14 cellular contexts compared by ENCODE assay signal in genomic region chr3:47611577-47611976, GRCh38. TPM values are rescaled to one million over a fixed set of nuclear protein-coding genes. Genes with fewer than 3 reads are reported as not detected.
A peak's percentile ranks its signal among the peaks of the same experiment; 100 is the strongest.
DNase-seq lines count a peak whose midpoint lies in the region; ATAC-seq and TF ChIP-seq lines count a peak whose summit lies in the region.
"Had no signal": no experiment of that assay in that cellular context is flagged by ENCODE, and none has a peak within 500 bp of the region (broad histone marks: within the 10 kb centered on the region; RNA-seq: fewer than 3 reads in every experiment).

No MANE protein-coding gene starts in this region.

- H3K9ac ChIP-seq in endodermal cell (ENCODE audit: extremely low read depth, low read length, poor library complexity, severe bottlenecking) (no peak overlapping the region), skeletal muscle tissue (ENCODE audit: low read depth in 1 of 3, low read length in 3 of 3) (no peak overlapping the region)
- H3K9ac ChIP-seq: BLaER1 treated with 17β-estradiol and CSF1 and Interleukin-3, amounts not matched to agents 10 nM and 100 nM had no signal

- no peak for TF ChIP-seq POLR2A in right lobe of liver (IDR thresholded peaks at IDR 0.05)

- DNase-seq in Caco-2, result no peak
- no peak for DNase-seq in T-helper 17 cell
- DNase-seq in endodermal cell, result no peak
- DNase-seq in right lobe of liver, result no peak
- DNase-seq in SIG-M5 (lab: John Stamatoyannopoulos, UW), result no peak
- no peak for DNase-seq in activated CD4-positive, alpha-beta T cell treated with anti-CD3 and anti-CD28 coated beads for 48 hours
- DNase-seq in NCI-H69 (lab: John Stamatoyannopoulos, UW), result no peak
- DNase-seq: activated CD4-positive, alpha-beta T cell treated with anti-CD3 and anti-CD28 coated beads for 1 hour; activated T-cell treated with anti-CD3 and anti-CD28 coated beads, Interleukin-2, amount 50 U/mL, for 4 hours; ovary had no signal

- no peak for ATAC-seq in T-helper 17 cell
- ATAC-seq in right lobe of liver, result no peak
- ATAC-seq: activated T-cell treated with anti-CD3 and anti-CD28 coated beads, Interleukin-2, amount 50 U/mL, for 4 hours had no signal

- no peak for TF ChIP-seq CTCF in Caco-2 (IDR thresholded peaks at IDR 0.05; ENCODE audit: insufficient read depth in 1 of 2, low read depth in 1 of 2, low read length in 1 of 2, severe bottlenecking in 1 of 2, unreplicated experiment in 1 of 2)
- TF ChIP-seq CTCF in endodermal cell (conservative IDR thresholded peaks at IDR 0.05), result no peak
- no peak for TF ChIP-seq CTCF in right lobe of liver (IDR thresholded peaks at IDR 0.05)

- CTCF ChIA-PET in Caco-2 (lab: Charles Lee), result interaction anchor here (0.6 kb wide), 1 partner anchor 34 kb away, joined by 3 read pairs; no protein-coding TSS in a partner anchor

- H3K36me3 Mint-ChIP-seq in Caco-2 (ENCODE audit: insufficient read depth, unreplicated experiment), result peaks cover 55% of the 10 kb centered on the region
- H3K36me3 Mint-ChIP-seq in T-helper 17 cell (ENCODE audit: low read depth), result peaks cover 12% of the 10 kb centered on the region
- H3K36me3 Mint-ChIP-seq in endodermal cell (ENCODE audit: low read depth), result peaks cover 55% of the 10 kb centered on the region

- H3K27me3 ChIP-seq in Caco-2 (replicated peaks; ENCODE audit: control insufficient read depth, insufficient read depth, low read length) (no peaks in the 10 kb centered on the region), endodermal cell (ENCODE audit: control insufficient read depth, insufficient read depth, low read length, poor library complexity, severe bottlenecking) (no peaks in the 10 kb centered on the region), skeletal muscle tissue (ENCODE audit: control insufficient read depth in 3 of 3, insufficient read depth in 3 of 3, low read length in 3 of 3) (no peaks in the 10 kb centered on the region), right lobe of liver (no peaks in the 10 kb centered on the region)
- H3K27me3 ChIP-seq: BLaER1 treated with 17β-estradiol and CSF1 and Interleukin-3, amounts not matched to agents 10 nM and 100 nM; breast epithelium; ovary had no signal

- H3K9me3 ChIP-seq in Caco-2, result no peaks in the 10 kb centered on the region
- no peaks in the 10 kb centered on the region for H3K9me3 ChIP-seq in T-helper 17 cell (ENCODE audit: control insufficient read depth, low read length, poor library complexity, severe bottlenecking)
- H3K9me3 ChIP-seq in endodermal cell (ENCODE audit: control insufficient read depth, low read length), result no peaks in the 10 kb centered on the region
- no peaks in the 10 kb centered on the region for H3K9me3 ChIP-seq in skeletal muscle tissue (ENCODE audit: control insufficient read depth in 3 of 3, low read length in 3 of 3)
- no peaks in the 10 kb centered on the region for H3K9me3 ChIP-seq in right lobe of liver
- H3K9me3 ChIP-seq: breast epithelium, ovary had no signal

- BruUV-seq in Caco-2 (replicated peaks; lab: Mats Ljungman, UMichigan), result no TSS peak

- POLR2A ChIA-PET in Caco-2 (lab: Charles Lee), result no interaction called here

- H3K27me3 Mint-ChIP-seq in Caco-2 (ENCODE audit: insufficient read depth, unreplicated experiment) (no peaks in the 10 kb centered on the region), T-helper 17 cell (no peaks in the 10 kb centered on the region), endodermal cell (ENCODE audit: insufficient read depth) (no peaks in the 10 kb centered on the region)

- peaks cover 3% of the 10 kb centered on the region; the same call in 1 of the 2 replicates for H3K36me3 ChIP-seq in Caco-2 (ENCODE audit: control insufficient read depth, insufficient read depth, low read length)
- peaks cover 88% of the 10 kb centered on the region for H3K36me3 ChIP-seq in endodermal cell (ENCODE audit: control insufficient read depth, insufficient read depth, low read length)
- peaks cover 6 to 15% (median 13%) of the 10 kb centered on the region in 3 donors for H3K36me3 ChIP-seq in skeletal muscle tissue (ENCODE audit: control insufficient read depth in 3 of 3, insufficient read depth in 3 of 3, low read length in 3 of 3)
- H3K36me3 ChIP-seq in right lobe of liver, result peaks cover 0 to 15% (median 7%) of the 10 kb centered on the region in 4 donors
- H3K36me3 ChIP-seq: ovary had no signal

- no peak overlapping the region for H3K4me3 Mint-ChIP-seq in Caco-2 (ENCODE audit: unreplicated experiment)
- no peak overlapping the region for H3K4me3 Mint-ChIP-seq in T-helper 17 cell
- no peak overlapping the region for H3K4me3 Mint-ChIP-seq in endodermal cell
- H3K4me3 Mint-ChIP-seq: activated T-cell treated with anti-CD3 and anti-CD28 coated beads, Interleukin-2, amount 50 U/mL, for 4 hours had no signal

- intact Hi-C loops in Caco-2 (cut with micrococcal nuclease; ENCODE audit: unreplicated experiment) (no loop called here), right lobe of liver (cut with DNase I) (no loop called here)

- 88 to 100% methylated on average over 2 of the region's 2 CpGs for WGBS in endodermal cell (ENCODE audit: insufficient coverage in 1 of 2, insufficient read length in 1 of 2), 2 experiments
- 76% methylated on average over 2 of the region's 2 CpGs for whole genome bisulfite sequencing in right lobe of liver (ENCODE audit: insufficient coverage, low coverage, low lambda C conversion rate, missing lambda C conversion rate)

- H3K4me3 ChIP-seq in Caco-2 (ENCODE audit: low read depth, low read length), result no peak overlapping the region
- H3K4me3 ChIP-seq in endodermal cell (ENCODE audit: low read length), result no peak overlapping the region
- no peak overlapping the region for H3K4me3 ChIP-seq in skeletal muscle tissue (ENCODE audit: low read length in 3 of 3)
- no peak overlapping the region for H3K4me3 ChIP-seq in right lobe of liver
- H3K4me3 ChIP-seq: BLaER1 treated with 17β-estradiol and CSF1 and Interleukin-3, amounts not matched to agents 10 nM and 100 nM; breast epithelium; lung; ovary had no signal

- H3K4me1 Mint-ChIP-seq in Caco-2 (ENCODE audit: low read depth, unreplicated experiment), result peaks cover 10% of the 10 kb centered on the region
- H3K4me1 Mint-ChIP-seq in T-helper 17 cell, result peaks cover 4% of the 10 kb centered on the region
- H3K4me1 Mint-ChIP-seq in endodermal cell, result no peaks in the 10 kb centered on the region

- peaks cover 17% of the 10 kb centered on the region for H3K4me1 ChIP-seq in Caco-2
- H3K4me1 ChIP-seq in endodermal cell (ENCODE audit: control insufficient read depth, insufficient read depth, low read length), result no peaks in the 10 kb centered on the region
- H3K4me1 ChIP-seq in skeletal muscle tissue (ENCODE audit: control insufficient read depth in 3 of 3, insufficient read depth in 3 of 3, low read length in 3 of 3), result peaks cover 22 to 28% (median 26%) of the 10 kb centered on the region in 3 donors
- H3K4me1 ChIP-seq in right lobe of liver, result no peaks in the 10 kb centered on the region
- H3K4me1 ChIP-seq: BLaER1 treated with 17β-estradiol and CSF1 and Interleukin-3, amounts not matched to agents 10 nM and 100 nM; breast epithelium had no signal

- H3K27ac Mint-ChIP-seq in Caco-2 (ENCODE audit: unreplicated experiment), result peak overlapping the region; percentile 34
- H3K27ac Mint-ChIP-seq in T-helper 17 cell, result peak overlapping the region; percentile 54
- peak overlapping the region; percentile 20 for H3K27ac Mint-ChIP-seq in endodermal cell

- H3K9me3 Mint-ChIP-seq in Caco-2 (ENCODE audit: unreplicated experiment) (no peaks in the 10 kb centered on the region), endodermal cell (no peaks in the 10 kb centered on the region)
- H3K9me3 Mint-ChIP-seq: activated T-cell treated with anti-CD3 and anti-CD28 coated beads, Interleukin-2, amount 50 U/mL, for 4 hours had no signal

- H3K27ac ChIP-seq in endodermal cell (ENCODE audit: low read depth, low read length) (no peak overlapping the region), skeletal muscle tissue (ENCODE audit: low read depth, low read length) (peak overlapping the region; percentile 19), right lobe of liver (no peak overlapping the region)
- H3K27ac ChIP-seq: BLaER1 treated with 17β-estradiol and CSF1 and Interleukin-3, amounts not matched to agents 10 nM and 100 nM; ovary had no signal

RNA-seq across cellular contexts. Expression of gene CSPG5, which starts 32.9 kb away (rescaled TPM):
- 0.67 and 0.77 TPM in 2 replicates for total RNA-seq in Caco-2 (2022)
- under 1 TPM; 0.21 to 0.35 TPM for total RNA-seq in T-helper 17 cell
- under 1 TPM; 0.53 to 0.70 TPM for total RNA-seq in endodermal cell
- polyA plus RNA-seq in endodermal cell (2013, experiment 1 of 2), result 11.2 TPM
- polyA plus RNA-seq in endodermal cell (2013, experiment 2 of 2), result 7.8 TPM
- total RNA-seq in skeletal muscle tissue, result 1.0 TPM
- under 1 TPM in 5 of 6 experiments, not detected in 1; 0.18 to 0.39 (median 0.25) TPM for total RNA-seq in right lobe of liver
